8 cellular contexts compared by ENCODE assay signal in the genomic region with DNA sequence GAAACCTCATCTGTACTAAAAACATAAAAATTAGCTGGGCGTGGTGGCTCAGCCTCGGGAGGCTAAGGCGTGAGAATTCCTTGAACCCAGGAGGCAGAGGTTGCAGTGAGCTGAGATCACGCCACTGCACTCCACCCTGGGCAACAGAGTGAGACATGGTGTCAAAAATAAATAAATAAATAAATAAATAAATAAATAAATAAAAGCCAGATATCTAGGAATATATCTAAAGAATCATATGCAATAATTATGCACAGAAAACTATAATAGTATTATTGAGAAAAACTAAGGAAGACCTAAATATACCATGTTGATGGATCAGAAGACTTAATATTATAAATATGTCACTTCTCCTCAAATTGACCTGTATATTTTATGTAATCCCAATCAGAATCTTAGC. TPM values are rescaled to one million over a fixed set of nuclear protein-coding genes. Genes with fewer than 3 reads are reported as not detected.
"Had no signal": no experiment of that assay in that cellular context is flagged by ENCODE, and none has a peak within 500 bp of the region (broad histone marks: within the 10 kb centered on the region; RNA-seq: fewer than 3 reads in every experiment).

No MANE protein-coding gene starts in this region.

- DNase-seq: GDM1, GF-D8 had no signal

- FAIRE-seq: G401.6, GM12878, GM12891, GM12892, GM18507, GM19239 had no signal

- ATAC-seq: GM12878 had no signal

- H3K4me3 ChIP-seq: GM12878 had no signal

RNA-seq across cellular contexts. Expression of gene TMC7, which starts 37.0 kb away (rescaled TPM):
- total RNA-seq: GM12878 had no signal
